In genomic region chr1:2937805-2938204, GRCh38 we compare ENCODE assay signal across 34 cellular contexts.
"Had no signal": no experiment of that assay in that cellular context is flagged by ENCODE, and none has a peak within 500 bp of the region (broad histone marks: within the 10 kb centered on the region; RNA-seq: fewer than 3 reads in every experiment).

No MANE protein-coding gene starts in this region.

- H3K4me3 ChIP-seq: MG63, Peyer's patch had no signal

- ATAC-seq: activated CD8-positive, alpha-beta memory T cell treated with anti-CD3 and anti-CD28 coated beads, Interleukin-2, amount 10 ng/mL, durations not matched to agents 7 days and 5 days; activated naive CD8-positive, alpha-beta T cell treated with anti-CD3 and anti-CD28 coated beads, Interleukin-2, amount 50 U/mL, for 24 hours; PC-3 had no signal

- H3K27me3 ChIP-seq: MG63, Peyer's patch had no signal

- H3K36me3 Mint-ChIP-seq: activated CD8-positive, alpha-beta memory T cell treated with anti-CD3 and anti-CD28 coated beads, Interleukin-2, amount 10 ng/mL, durations not matched to agents 7 days and 5 days; activated naive CD4-positive, alpha-beta T cell treated with anti-CD3 and anti-CD28 coated beads, Interleukin-2, amount 10 ng/mL, durations not matched to agents 7 days and 5 days; activated naive CD8-positive, alpha-beta T cell had no signal

- H3K4me1 ChIP-seq: Peyer's patch had no signal

- H3K4me1 Mint-ChIP-seq: activated CD4-positive, alpha-beta memory T cell treated with anti-CD3 and anti-CD28 coated beads, Interleukin-2, amount 10 ng/mL, durations not matched to agents 7 days and 5 days; activated CD8-positive, alpha-beta memory T cell treated with anti-CD3 and anti-CD28 coated beads, Interleukin-2, amount 10 ng/mL, durations not matched to agents 7 days and 5 days; activated naive CD4-positive, alpha-beta T cell treated with anti-CD3 and anti-CD28 coated beads, Interleukin-2, amount 10 ng/mL, durations not matched to agents 7 days and 5 days; activated naive CD8-positive, alpha-beta T cell treated with anti-CD3 and anti-CD28 coated beads, Interleukin-2, amount 50 U/mL, for 24 hours; central memory CD8-positive, alpha-beta T cell had no signal

- H3K27ac ChIP-seq: Peyer's patch, WERI-Rb-1 had no signal

- H3K4me3 Mint-ChIP-seq: activated CD4-positive, alpha-beta memory T cell treated with anti-CD3 and anti-CD28 coated beads, Interleukin-2, amount 10 ng/mL, durations not matched to agents 7 days and 5 days; activated CD8-positive, alpha-beta memory T cell treated with anti-CD3 and anti-CD28 coated beads, Interleukin-2, amount 10 ng/mL, durations not matched to agents 7 days and 5 days; activated naive CD4-positive, alpha-beta T cell treated with anti-CD3 and anti-CD28 coated beads, Interleukin-2, amount 10 ng/mL, durations not matched to agents 7 days and 5 days; activated naive CD8-positive, alpha-beta T cell; activated naive CD8-positive, alpha-beta T cell treated with anti-CD3 and anti-CD28 coated beads, Interleukin-2, amount 50 U/mL, for 24 hours; central memory CD8-positive, alpha-beta T cell had no signal

- H3K36me3 ChIP-seq: MG63, Peyer's patch, WERI-Rb-1 had no signal

- H3K27ac Mint-ChIP-seq: activated CD4-positive, alpha-beta memory T cell treated with anti-CD3 and anti-CD28 coated beads, Interleukin-2, amount 10 ng/mL, durations not matched to agents 7 days and 5 days; activated CD8-positive, alpha-beta memory T cell treated with anti-CD3 and anti-CD28 coated beads, Interleukin-2, amount 10 ng/mL, durations not matched to agents 7 days and 5 days; activated naive CD8-positive, alpha-beta T cell; activated naive CD8-positive, alpha-beta T cell treated with anti-CD3 and anti-CD28 coated beads, Interleukin-2, amount 50 U/mL, for 24 hours; brain had no signal

- H3K27me3 Mint-ChIP-seq: activated CD4-positive, alpha-beta memory T cell treated with anti-CD3 and anti-CD28 coated beads, Interleukin-2, amount 10 ng/mL, durations not matched to agents 7 days and 5 days; activated CD8-positive, alpha-beta memory T cell treated with anti-CD3 and anti-CD28 coated beads, Interleukin-2, amount 10 ng/mL, durations not matched to agents 7 days and 5 days; activated naive CD4-positive, alpha-beta T cell treated with anti-CD3 and anti-CD28 coated beads, Interleukin-2, amount 10 ng/mL, durations not matched to agents 7 days and 5 days; activated naive CD8-positive, alpha-beta T cell; activated naive CD8-positive, alpha-beta T cell treated with anti-CD3 and anti-CD28 coated beads, Interleukin-2, amount 50 U/mL, for 24 hours had no signal

- DNase-seq: activated CD4-positive, alpha-beta memory T cell treated with anti-CD3 and anti-CD28 coated beads, Interleukin-2, amount 10 ng/mL, durations not matched to agents 7 days and 5 days; activated CD4-positive, alpha-beta T cell treated with anti-CD3 and anti-CD28 coated beads for 1 hour; activated CD4-positive, alpha-beta T cell treated with anti-CD3 and anti-CD28 coated beads for 48 hours; activated CD4-positive, CD25-positive, alpha-beta regulatory T cell; activated CD8-positive, alpha-beta memory T cell treated with anti-CD3 and anti-CD28 coated beads for 24 hours; activated CD8-positive, alpha-beta memory T cell treated with anti-CD3 and anti-CD28 coated beads, Interleukin-2, amount 10 ng/mL, durations not matched to agents 7 days and 5 days; activated CD8-positive, alpha-beta memory T cell treated with anti-CD3 and anti-CD28 coated beads, Interleukin-2, amount 50 U/mL, for 48 hours; activated effector memory CD4-positive, alpha-beta T cell treated with Interleukin-2 at 50 U/mL for 16 hours; activated naive CD4-positive, alpha-beta T cell treated with anti-CD3 and anti-CD28 coated beads, Interleukin-2, amount 10 ng/mL, durations not matched to agents 7 days and 5 days; activated naive CD8-positive, alpha-beta T cell treated with anti-CD3 and anti-CD28 coated beads, Interleukin-2, amount 50 U/mL, for 24 hours; activated T-cell treated with anti-CD3 and anti-CD28 coated beads, Interleukin-2, amount 50 U/mL, for 48 hours; anterior cingulate cortex; Kasumi-1; KG1; MG63; NCI-H1048; NCI-H1105 treated with DMSO at 0.1 percent for 48 hours; NCI-H1436; NCI-H1694; NCI-H1930; NCI-H2081 treated with DMSO at 0.1 percent for 48 hours; NCI-H345; NCI-H524 treated with DMSO at 0.1 percent for 48 hours; NK-92 treated with Interleukin-12 subunit alpha and Interleukin-12 subunit beta, amount 100 ng/mL, for 24 hours; PC-3; Peyer's patch; Right ventricle myocardium superior; RPMI8226; SW 1271; T1000; WERI-Rb-1 had no signal
